In the genomic region with DNA sequence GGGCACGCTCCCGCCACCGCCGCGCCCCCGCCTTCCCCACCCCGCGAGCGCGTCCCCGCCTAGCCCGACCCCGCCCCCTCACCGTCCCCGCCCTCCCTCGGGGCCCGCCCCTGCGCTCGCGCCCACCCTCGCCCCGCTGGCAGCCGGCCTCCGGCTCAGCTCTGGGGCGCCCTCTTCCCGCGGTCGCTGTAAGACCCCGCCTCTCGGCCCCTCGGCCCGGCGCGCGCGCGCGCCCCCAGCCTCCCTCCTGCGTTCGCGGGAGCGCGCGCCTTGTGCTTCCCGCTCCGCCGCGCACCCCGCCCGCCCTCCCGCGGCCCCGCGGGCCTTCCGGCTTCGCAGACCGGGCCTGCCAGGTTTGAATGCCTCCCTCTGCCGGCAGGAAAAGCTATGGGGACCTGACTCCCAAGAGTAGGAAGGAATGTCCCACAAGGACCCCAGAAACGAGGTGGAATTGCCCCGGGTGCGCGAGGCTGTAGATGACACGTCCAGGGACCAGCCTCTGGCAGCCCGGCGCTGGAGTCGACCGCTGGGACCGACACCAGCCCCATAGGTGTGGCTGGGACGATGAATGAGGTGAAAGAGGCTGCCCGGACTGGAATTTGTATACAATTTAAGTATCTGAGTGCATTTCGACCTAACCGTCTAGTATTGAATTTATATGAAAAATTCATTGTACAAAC, we compare ENCODE assay signal across 8 cellular contexts. TPM values are rescaled to one million over a fixed set of nuclear protein-coding genes. Genes with fewer than 3 reads are reported as not detected.
DNase-seq lines count a peak whose midpoint lies in the region; ATAC-seq and TF ChIP-seq lines count a peak whose summit lies in the region.

No MANE protein-coding gene starts in this region.

- peak; percentile 40 to 44 for TF ChIP-seq CTCF in GM23338 (conservative IDR thresholded peaks at IDR 0.05; ENCODE audit: low read depth in 2 of 2)
- peak; percentile 57 to 59 for TF ChIP-seq CTCF in fibroblast of lung (conservative IDR thresholded peaks at IDR 0.05 in 1 of 2, IDR thresholded peaks at IDR 0.05 in 1 of 2; ENCODE audit: low read depth in 1 of 2, low read length in 2 of 2)
- TF ChIP-seq CTCF in natural killer cell (IDR thresholded peaks at IDR 0.05) = peak; percentile 40

- peak overlapping the region; percentile 88 for H3K9ac ChIP-seq in fibroblast of lung (ENCODE audit: insufficient read depth, low read length)

- H3K4me3 Mint-ChIP-seq in GM23338 (peak overlapping the region; percentile 98), natural killer cell (peak overlapping the region; percentile 89)

- peaks cover 22% of the 10 kb centered on the region for H3K4me1 Mint-ChIP-seq in GM23338
- peaks cover 37% of the 10 kb centered on the region in 2 donors for H3K4me1 Mint-ChIP-seq in natural killer cell

- peaks cover 2% of the 10 kb centered on the region for H3K27me3 Mint-ChIP-seq in GM23338 (ENCODE audit: insufficient read depth, low read depth, poor library complexity)
- no peaks in the 10 kb centered on the region for H3K27me3 Mint-ChIP-seq in natural killer cell (ENCODE audit: low read depth in 2 of 2)

- H3K4me2 ChIP-seq in GM23338 (peak overlapping the region; percentile 75), fibroblast of lung (ENCODE audit: extremely low read depth, insufficient read depth, low read length) (peak overlapping the region; percentile 72)

- H3K9me3 Mint-ChIP-seq in GM23338 = no peaks in the 10 kb centered on the region
- no peaks in the 10 kb centered on the region for H3K9me3 Mint-ChIP-seq in natural killer cell

- no peaks in the 10 kb centered on the region for H3K9me2 ChIP-seq in GM23338 (ENCODE audit: insufficient read depth)

- H3K27ac ChIP-seq in GM23338 (ENCODE audit: low read depth) (peak overlapping the region; percentile 91), fibroblast of lung (ENCODE audit: insufficient read depth, low read length) (peak overlapping the region; percentile 81)

- H3F3A ChIP-seq in GM23338 (replicated peaks; ENCODE audit: low read depth) = no peaks in the 10 kb centered on the region; the same call in 1 of the 2 replicates

- peak; percentile 96 for DNase-seq in EL
- peak; percentile 97 for DNase-seq in GM23338 (ENCODE audit: low spot score)
- DNase-seq in Kasumi-1 (lab: John Stamatoyannopoulos, UW) = peak; percentile 86 to 91
- DNase-seq in RKO (ENCODE audit: low spot score) = peak; percentile 96
- DNase-seq in activated T-helper 1 cell treated with anti-CD3 and anti-CD28 coated beads, Interleukin-2, amount 50 U/mL, for 16 hours (ENCODE audit: low read depth in 1 of 2, low spot score in 1 of 2) = peak; percentile 91 to 92
- peak; percentile 94 to 95 for DNase-seq in fibroblast of lung (ENCODE audit: low read depth in 2 of 2)
- DNase-seq in natural killer cell = peak; percentile 87
- DNase-seq in stimulated activated naive CD4-positive, alpha-beta T cell (lab: John Stamatoyannopoulos, UW) = peak; percentile 85 to 92 (median 90)

- ATAC-seq in GM23338 (peak; percentile 80), natural killer cell (peak; percentile 85 to 96 (median 89))

- no peaks in the 10 kb centered on the region for H3K27me3 ChIP-seq in GM23338 (ENCODE audit: insufficient read depth)
- H3K27me3 ChIP-seq in fibroblast of lung (ENCODE audit: control insufficient read depth, insufficient read depth, low read length) = no peaks in the 10 kb centered on the region

- intact Hi-C loops in natural killer cell (cut with micrococcal nuclease) = loop anchor here (1.0 to 5.0 kb wide), 8 partner anchors 17 to 436 kb away; a partner anchor contains a TSS

- H3K27ac Mint-ChIP-seq in GM23338 = peak overlapping the region; percentile 98
- H3K27ac Mint-ChIP-seq in natural killer cell = peak overlapping the region; percentile 89 to 90

- H3K4me1 ChIP-seq in GM23338 (ENCODE audit: insufficient read depth) (peaks cover 25% of the 10 kb centered on the region), fibroblast of lung (ENCODE audit: control insufficient read depth, extremely low read depth, insufficient read depth, low read length) (no peaks in the 10 kb centered on the region)

- peaks cover 4% of the 10 kb centered on the region for H4K20me1 ChIP-seq in GM23338 (replicated peaks; ENCODE audit: insufficient read depth)
- no peaks in the 10 kb centered on the region for H4K20me1 ChIP-seq in fibroblast of lung (ENCODE audit: control insufficient read depth, extremely low read depth, insufficient read depth, low read length)

- no peaks in the 10 kb centered on the region for H3K9me3 ChIP-seq in fibroblast of lung (ENCODE audit: control insufficient read depth, insufficient read depth, low read depth, low read length)

- H3K4me3 ChIP-seq in GM23338 = peak overlapping the region; percentile 82
- H3K4me3 ChIP-seq in fibroblast of lung (replicated peaks in 1 of 4; ENCODE audit: control extremely low read depth in 1 of 4, insufficient read depth in 1 of 4, low read depth in 3 of 4, low read length in 4 of 4) = peak overlapping the region; percentile 84 to 89 (median 84)

- peak overlapping the region; percentile 78 for H2AFZ ChIP-seq in GM23338
- peak overlapping the region; percentile 83 for H2AFZ ChIP-seq in fibroblast of lung (ENCODE audit: low read length)

- H3K36me3 ChIP-seq in GM23338 (ENCODE audit: insufficient read depth) = no peaks in the 10 kb centered on the region
- H3K36me3 ChIP-seq in fibroblast of lung (ENCODE audit: control insufficient read depth, insufficient read depth, low read length) = no peaks in the 10 kb centered on the region

- H3K36me3 Mint-ChIP-seq in GM23338 (ENCODE audit: low read depth) (peaks cover 3% of the 10 kb centered on the region; the same call in 2 of the 3 replicates), natural killer cell (no peaks in the 10 kb centered on the region)

- H3K79me2 ChIP-seq in GM23338 (replicated peaks; ENCODE audit: insufficient read depth) = peaks cover 39% of the 10 kb centered on the region
- H3K79me2 ChIP-seq in fibroblast of lung (ENCODE audit: control insufficient read depth, insufficient read depth, low read length) = peaks cover 41% of the 10 kb centered on the region

RNA-seq across cellular contexts. Expression of a gene that starts 0.4 kb away (rescaled TPM):
- 91.5 and 92.9 TPM in 2 replicates for total RNA-seq in GM23338 (2014; rRNA removed; shearing (Covaris generic))
- 17.4 and 20.0 TPM in 2 replicates for polyA plus RNA-seq in GM23338 (2016; fragmentation: Nextera tagmentation; extraction: Ambion mirVana)
- total RNA-seq in fibroblast of lung = 16.7 and 17.2 TPM in 2 replicates
- 22.7 and 28.7 TPM in 2 replicates for polyA plus RNA-seq in fibroblast of lung
- 10.6 and 15.9 TPM in 2 replicates for polyA plus RNA-seq in fibroblast of lung (2012)
- polyA minus RNA-seq in fibroblast of lung (ENCODE audit: low replicate concordance) = 15.7 and 16.8 TPM in 2 replicates
- 100 to 1,000 TPM; 135 to 156 (median 140) TPM for total RNA-seq in natural killer cell

RNA-seq across cellular contexts. Expression of a gene that starts 46.1 kb away (rescaled TPM):
- total RNA-seq in GM23338 (2014; rRNA removed; shearing (Covaris generic)) = 13.9 and 15.3 TPM in 2 replicates
- polyA plus RNA-seq in GM23338 (2016; fragmentation: Nextera tagmentation; extraction: Ambion mirVana) (10.2 and 11.4 TPM in 2 replicates), fibroblast of lung (33.1 and 47.9 TPM in 2 replicates)
- total RNA-seq in fibroblast of lung (39.3 and 49.9 TPM in 2 replicates), natural killer cell (10 to 100 TPM in 1 of 3 donors, 1 to 10 TPM in 2; 7.9 to 18.3 (median 8.6) TPM)
- polyA plus RNA-seq in fibroblast of lung (2012) = 27.5 and 35.1 TPM in 2 replicates
- polyA minus RNA-seq in fibroblast of lung (ENCODE audit: low replicate concordance) = 3.5 and 7.9 TPM in 2 replicates

Comparison
In these comparisons a context has a peak if more than half of its experiments do, and no peak if none do; other contexts are left out.
1. Peak in every context shown above with its lines: DNase-seq, ATAC-seq, H3K4me3 ChIP-seq and H3K27ac ChIP-seq.